In genomic region chr5:39264528-39264927, GRCh38 we compare ENCODE assay signal across 9 cellular contexts. TPM values are rescaled to one million over a fixed set of nuclear protein-coding genes. Genes with fewer than 3 reads are reported as not detected.
DNase-seq lines count a peak whose midpoint lies in the region; ATAC-seq and TF ChIP-seq lines count a peak whose summit lies in the region.
"Had no signal": no experiment of that assay in that cellular context is flagged by ENCODE, and none has a peak within 500 bp of the region (broad histone marks: within the 10 kb centered on the region; RNA-seq: fewer than 3 reads in every experiment).

No MANE protein-coding gene starts in this region.

- H3K4me2 ChIP-seq in smooth muscle cell, result no peak overlapping the region

- H4K20me1 ChIP-seq in smooth muscle cell (ENCODE audit: low read depth), result no peaks in the 10 kb centered on the region

- no peak overlapping the region for H2AFZ ChIP-seq in smooth muscle cell (ENCODE audit: low read depth)

- H3K9me3 Mint-ChIP-seq in naive thymus-derived CD8-positive, alpha-beta T cell, result no peaks in the 10 kb centered on the region

- H3K36me3 Mint-ChIP-seq in naive thymus-derived CD8-positive, alpha-beta T cell, result no peaks in the 10 kb centered on the region
- H3K36me3 Mint-ChIP-seq: activated naive CD8-positive, alpha-beta T cell had no signal

- peak; percentile 28 for DNase-seq in NK-92 treated with Interleukin-12 subunit alpha and Interleukin-12 subunit beta, amount 100 ng/mL, for 24 hours (lab: John Stamatoyannopoulos, UW)
- no peak for DNase-seq in NK-92 (lab: John Stamatoyannopoulos, UW; ENCODE audit: unreplicated experiment)
- DNase-seq in naive thymus-derived CD8-positive, alpha-beta T cell, result no peak
- DNase-seq in foreskin fibroblast, result no peak
- DNase-seq in smooth muscle cell (lab: John Stamatoyannopoulos, UW; ENCODE audit: unreplicated experiment), result no peak
- DNase-seq in stimulated activated CD4-positive, alpha-beta T cell treated with anti-CD3 and anti-CD28 coated beads, Interleukin-15, amount 100 ng/mL, for 24 hours, result no peak

- no peaks in the 10 kb centered on the region for H3F3A ChIP-seq in smooth muscle cell (ENCODE audit: low read depth)

- POLR2A ChIA-PET in naive thymus-derived CD8-positive, alpha-beta T cell (lab: Charles Lee), result interaction anchor here (1.2 to 1.4 kb wide), 2 partner anchors 9 to 35 kb away, joined by 3 to 4 read pairs; no protein-coding TSS in a partner anchor

- H3K4me3 Mint-ChIP-seq in naive thymus-derived CD8-positive, alpha-beta T cell, result peak overlapping the region in 3 of 10 donors; percentile 22 to 65 (median 64)
- H3K4me3 Mint-ChIP-seq: activated naive CD8-positive, alpha-beta T cell had no signal

- H3K4me1 ChIP-seq in smooth muscle cell (ENCODE audit: low read depth), result no peaks in the 10 kb centered on the region

- H3K27me3 ChIP-seq in smooth muscle cell (ENCODE audit: low read depth), result no peaks in the 10 kb centered on the region

- peak overlapping the region in 6 of 10 donors; percentile 19 to 79 (median 57) for H3K27ac Mint-ChIP-seq in naive thymus-derived CD8-positive, alpha-beta T cell
- H3K27ac Mint-ChIP-seq: activated naive CD8-positive, alpha-beta T cell had no signal

- ATAC-seq in GM21717 (IDR thresholded peaks at IDR 0.05; ENCODE audit: unreplicated experiment), result peak; percentile 99
- ATAC-seq in HG03460 (IDR thresholded peaks at IDR 0.05; ENCODE audit: unreplicated experiment), result peak; percentile 91
- ATAC-seq in naive thymus-derived CD8-positive, alpha-beta T cell, result no peak

- no peak overlapping the region for H3K27ac ChIP-seq in smooth muscle cell (ENCODE audit: low read depth)

- WGBS in smooth muscle cell (ENCODE audit: low lambda C conversion rate), result 94% methylated on average over 1 of the region's 1 CpG

- no peaks in the 10 kb centered on the region for H3K9me3 ChIP-seq in smooth muscle cell (replicated peaks; ENCODE audit: low read depth)

- H3K4me3 ChIP-seq in foreskin fibroblast (ENCODE audit: low read depth in 1 of 2, low read length in 2 of 2) (no peak overlapping the region), smooth muscle cell (no peak overlapping the region)

- H3K27me3 Mint-ChIP-seq in naive thymus-derived CD8-positive, alpha-beta T cell, result no peaks in the 10 kb centered on the region
- H3K27me3 Mint-ChIP-seq: activated naive CD8-positive, alpha-beta T cell had no signal

- H3K79me2 ChIP-seq in smooth muscle cell (ENCODE audit: low read depth), result no peaks in the 10 kb centered on the region

- no peak overlapping the region for H3K9ac ChIP-seq in smooth muscle cell (ENCODE audit: low read depth)

- no peaks in the 10 kb centered on the region for H3K36me3 ChIP-seq in smooth muscle cell (ENCODE audit: low read depth)

- peaks cover 2 to 44% (median 8%) of the 10 kb centered on the region in 4 donors for H3K4me1 Mint-ChIP-seq in naive thymus-derived CD8-positive, alpha-beta T cell

- TF ChIP-seq CTCF in foreskin fibroblast (IDR thresholded peaks at IDR 0.05; ENCODE audit: low read depth, low read length) (no peak), smooth muscle cell (IDR thresholded peaks at IDR 0.05; ENCODE audit: borderline replicate concordance, insufficient read depth, poor library complexity, severe bottlenecking) (no peak)

RNA-seq across cellular contexts. Expression of gene FYB1, which starts 45.2 kb away (rescaled TPM):
- total RNA-seq in naive thymus-derived CD8-positive, alpha-beta T cell, result 100 to 1,000 TPM; 579 to 642 TPM
- polyA plus RNA-seq in naive thymus-derived CD8-positive, alpha-beta T cell, result 100 to 1,000 TPM; 181 to 431 (median 312) TPM
- 0.22 TPM in 1 of 2 replicates, not detected in the other for total RNA-seq in smooth muscle cell
- polyA plus RNA-seq in smooth muscle cell, result 0.06 and 0.07 TPM in 2 replicates

Comparison
In these comparisons a context has a peak if more than half of its experiments do, and no peak if none do; other contexts are left out.
1. ATAC-seq: peak in GM21717 (single experiment) and HG03460 (single experiment); none in naive thymus-derived CD8-positive, alpha-beta T cell (0 of 2).
2. RNA of gene FYB1, which starts 45.2 kb away (total RNA-seq): 579 to 642 TPM in naive thymus-derived CD8-positive, alpha-beta T cell; 0.22 TPM in smooth muscle cell; every median in the first group is over 100 times any median in the second.